In the genomic region with DNA sequence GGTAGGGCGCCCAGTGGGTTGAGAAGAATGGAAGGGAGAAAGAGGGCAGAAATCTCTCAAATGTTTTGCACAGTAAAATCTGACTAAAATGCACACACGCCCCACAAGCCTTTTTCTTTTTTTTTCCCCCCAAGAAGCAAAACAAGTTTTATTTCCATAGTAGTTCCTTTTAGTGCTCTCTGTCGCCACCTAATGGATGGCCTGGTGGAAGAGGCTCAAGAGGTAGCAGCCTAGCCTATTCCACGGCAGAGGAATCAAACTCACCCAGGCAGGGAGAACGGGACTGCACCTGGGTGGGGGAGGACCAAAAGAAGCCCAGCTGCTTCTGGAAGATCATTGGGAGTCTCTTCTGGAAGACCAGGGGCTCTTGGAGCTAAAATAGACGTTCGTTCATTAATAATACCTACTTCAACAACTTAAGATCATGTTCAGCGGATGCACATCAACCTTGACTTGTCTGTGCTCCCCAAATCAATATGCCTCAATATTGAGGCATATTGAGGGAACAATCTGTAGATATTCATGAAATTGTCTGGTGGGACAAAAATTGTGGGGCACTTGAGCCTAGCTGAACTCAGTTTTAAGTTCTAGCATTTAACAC, we compare ENCODE assay signal across 9 cellular contexts. TPM values are rescaled to one million over a fixed set of nuclear protein-coding genes. Genes with fewer than 3 reads are reported as not detected.
DNase-seq lines count a peak whose midpoint lies in the region; ATAC-seq and TF ChIP-seq lines count a peak whose summit lies in the region.
"Had no signal": no experiment of that assay in that cellular context is flagged by ENCODE, and none has a peak within 500 bp of the region (broad histone marks: within the 10 kb centered on the region; RNA-seq: fewer than 3 reads in every experiment).

No MANE protein-coding gene starts in this region.

- H3K36me3 Mint-ChIP-seq in central memory CD8-positive, alpha-beta T cell (ENCODE audit: insufficient read depth) = peaks cover 43% of the 10 kb centered on the region

- peaks cover 52% of the 10 kb centered on the region for H3K4me1 Mint-ChIP-seq in central memory CD8-positive, alpha-beta T cell

- no peak overlapping the region for H3K4me3 ChIP-seq in lower lobe of right lung
- H3K4me3 ChIP-seq: BLaER1 treated with 17β-estradiol and CSF1 and Interleukin-3, amounts not matched to agents 10 nM and 100 nM had no signal

- peaks cover 31% of the 10 kb centered on the region for H3K4me1 ChIP-seq in lower lobe of right lung

- H3K4me3 Mint-ChIP-seq in central memory CD8-positive, alpha-beta T cell = no peak overlapping the region

- H3K9me3 Mint-ChIP-seq in central memory CD8-positive, alpha-beta T cell = no peaks in the 10 kb centered on the region

- no peaks in the 10 kb centered on the region for H3K27me3 Mint-ChIP-seq in central memory CD8-positive, alpha-beta T cell

- H3K36me3 ChIP-seq in lower lobe of right lung = peaks cover 6% of the 10 kb centered on the region

- intact Hi-C loops in lower lobe of right lung (cut with DNase I) = no loop called here

- no peaks in the 10 kb centered on the region for H3K9me3 ChIP-seq in lower lobe of right lung
- H3K9me3 ChIP-seq: BLaER1 treated with 17β-estradiol and CSF1 and Interleukin-3, amounts not matched to agents 10 nM and 100 nM had no signal

- TF ChIP-seq CTCF in lower lobe of right lung (IDR thresholded peaks at IDR 0.05) = peak; percentile 67

- ATAC-seq in central memory CD8-positive, alpha-beta T cell (replicated peaks; ENCODE audit: extremely low read depth, poor library complexity, severe bottlenecking) = peak; percentile 72
- ATAC-seq in lower lobe of right lung (peak; percentile 75 to 78), HG03457 (IDR thresholded peaks at IDR 0.05; ENCODE audit: unreplicated experiment) (no peak)

- no peaks in the 10 kb centered on the region for H3K27me3 ChIP-seq in lower lobe of right lung (ENCODE audit: low read depth)

- DNase-seq in NCI-H1417 (lab: John Stamatoyannopoulos, UW) (peak; percentile 22 to 72 (median 53)), NCI-H1417 treated with DMSO at 0.1 percent for 48 hours (lab: John Stamatoyannopoulos, UW) (no peak), NCI-H146 (lab: John Stamatoyannopoulos, UW) (peak; percentile 27), lower lobe of right lung (peak; percentile 54)
- peak; percentile 69 for DNase-seq in activated CD4-positive, CD25-positive, alpha-beta regulatory T cell treated with anti-CD3 and anti-CD28 coated beads, Interleukin-2, amount 50 U/mL, for 72 hours
- peak; percentile 32 to 42 for DNase-seq in central memory CD8-positive, alpha-beta T cell (ENCODE audit: low spot score in 2 of 2)
- peak; percentile 16 for DNase-seq in stimulated activated CD8-positive, alpha-beta memory T cell treated with anti-CD3 and anti-CD28 coated beads, Interleukin-12 subunit alpha, Interleukin-12 subunit beta, amount 100 ng/mL, for 24 hours (ENCODE audit: extremely low read depth)

- peak overlapping the region; percentile 83 for H3K27ac Mint-ChIP-seq in central memory CD8-positive, alpha-beta T cell (ENCODE audit: low read depth)

- no peak overlapping the region for H3K27ac ChIP-seq in lower lobe of right lung

RNA-seq across cellular contexts. Expression of gene IRAK1, which starts 31.6 kb away (rescaled TPM):
- total RNA-seq in lower lobe of right lung = 73.1 TPM

RNA-seq across cellular contexts. Expression of gene MECP2, which starts 46.2 kb away (rescaled TPM):
- total RNA-seq in lower lobe of right lung = 57.6 TPM
